In genomic region chr6:148203970-148204369, GRCh38 we compare ENCODE assay signal across 9 cellular contexts.
DNase-seq lines count a peak whose midpoint lies in the region; ATAC-seq lines count a peak whose summit lies in the region.
"Had no signal": no experiment of that assay in that cellular context is flagged by ENCODE, and none has a peak within 500 bp of the region (broad histone marks: within the 10 kb centered on the region; RNA-seq: fewer than 3 reads in every experiment).

No MANE protein-coding gene starts in this region.

- H2BK12ac ChIP-seq in trophoblast cell (ENCODE audit: low read length), result no peak overlapping the region

- H2BK120ac ChIP-seq in trophoblast cell (ENCODE audit: insufficient read depth, low read length, poor library complexity), result no peak overlapping the region

- H3K23ac ChIP-seq in trophoblast cell (ENCODE audit: low read length), result no peak overlapping the region

- peaks cover 2% of the 10 kb centered on the region for H3K79me2 ChIP-seq in trophoblast cell (ENCODE audit: control insufficient read depth, insufficient read depth, low read length, poor library complexity)
- H3K79me2 ChIP-seq: parathyroid adenoma had no signal

- peaks cover 0 to 2% of the 10 kb centered on the region in 2 experiments for H3K4me1 ChIP-seq in trophoblast cell (ENCODE audit: control insufficient read depth in 1 of 2, insufficient read depth in 2 of 2, low read length in 2 of 2)
- H3K4me1 ChIP-seq: parathyroid adenoma had no signal

- peak; percentile 98 for ATAC-seq in GM18520 (IDR thresholded peaks at IDR 0.05; ENCODE audit: unreplicated experiment)
- ATAC-seq in HG02870 (IDR thresholded peaks at IDR 0.05; ENCODE audit: unreplicated experiment), result peak; percentile 99

- no peak overlapping the region for H3K27ac ChIP-seq in trophoblast cell (ENCODE audit: low read depth, low read length)
- H3K27ac ChIP-seq: parathyroid adenoma had no signal

- H3K27me3 ChIP-seq in trophoblast cell (ENCODE audit: insufficient read depth, low read length), result no peaks in the 10 kb centered on the region

- H2BK5ac ChIP-seq in trophoblast cell (ENCODE audit: low read depth, low read length, poor library complexity), result no peak overlapping the region

- no peak overlapping the region for H3K4me3 ChIP-seq in trophoblast cell (ENCODE audit: low read depth, low read length)

- no peak overlapping the region for H3K4me2 ChIP-seq in trophoblast cell (ENCODE audit: low read length)

- no peak overlapping the region for H4K91ac ChIP-seq in trophoblast cell (ENCODE audit: low read depth, low read length)

- no peak overlapping the region for H3K9ac ChIP-seq in trophoblast cell (ENCODE audit: low read length)
- H3K9ac ChIP-seq: parathyroid adenoma had no signal

- H4K8ac ChIP-seq in trophoblast cell (ENCODE audit: low read depth, low read length), result no peak overlapping the region

- no peak overlapping the region for H2AK5ac ChIP-seq in trophoblast cell (ENCODE audit: low read length)

- H4K12ac ChIP-seq in trophoblast cell (ENCODE audit: low read depth, low read length), result no peak overlapping the region

- DNase-seq in NOMO-1 (lab: John Stamatoyannopoulos, UW; ENCODE audit: unreplicated experiment in 2 of 2) (peak; percentile 90 to 98), activated T-helper 1 cell treated with Interleukin-2 at 50 U/mL for 16 hours (ENCODE audit: low read depth) (peak; percentile 5), trophoblast cell (peak; percentile 65 to 80), NCI-H1417 treated with DMSO at 0.1 percent for 48 hours (lab: John Stamatoyannopoulos, UW) (no peak), NCI-H1105 treated with DMSO at 0.1 percent for 48 hours (lab: John Stamatoyannopoulos, UW) (no peak), NCI-H2081 (lab: John Stamatoyannopoulos, UW) (no peak)

- H3K18ac ChIP-seq in trophoblast cell (ENCODE audit: low read length), result no peak overlapping the region

- WGBS in trophoblast cell (ENCODE audit: extremely low coverage, insufficient coverage, insufficient read length), result no CpG with 5 or more reads among the region's 9 CpGs

- no peak overlapping the region for H3K4ac ChIP-seq in trophoblast cell (ENCODE audit: low read depth, low read length)

- no peaks in the 10 kb centered on the region for H3K79me1 ChIP-seq in trophoblast cell (ENCODE audit: low read length)

- H3K9me3 ChIP-seq in trophoblast cell (ENCODE audit: insufficient read depth, low read depth, low read length), result no peaks in the 10 kb centered on the region

- no peaks in the 10 kb centered on the region for H3K36me3 ChIP-seq in trophoblast cell (ENCODE audit: control insufficient read depth in 1 of 2, insufficient read depth in 2 of 2, low read length in 2 of 2)

- H3K14ac ChIP-seq in trophoblast cell (ENCODE audit: low read length), result no peak overlapping the region

- no peak overlapping the region for H2AFZ ChIP-seq in trophoblast cell (ENCODE audit: insufficient read depth, low read length, poor library complexity)
- H2AFZ ChIP-seq: parathyroid adenoma had no signal

Comparison
In these comparisons a context has a peak if more than half of its experiments do, and no peak if none do; other contexts are left out.
1. DNase-seq: peak in NOMO-1 (2 of 2), activated T-helper 1 cell treated with Interleukin-2 at 50 U/mL for 16 hours (single experiment) and trophoblast cell (2 of 2); none in NCI-H1417 treated with DMSO at 0.1 percent for 48 hours (single experiment), NCI-H1105 treated with DMSO at 0.1 percent for 48 hours (single experiment) and NCI-H2081 (0 of 2).